Comparison of ENCODE assay signal across 11 cellular contexts in genomic region chr2:233469261-233470006, GRCh38.
DNase-seq lines count a peak whose midpoint lies in the region; ATAC-seq, FAIRE-seq and TF ChIP-seq lines count a peak whose summit lies in the region.
"Had no signal": no experiment of that assay in that cellular context is flagged by ENCODE, and none has a peak within 500 bp of the region (broad histone marks: within the 10 kb centered on the region; RNA-seq: fewer than 3 reads in every experiment).

No MANE protein-coding gene starts in this region.

- H3K27me3 Mint-ChIP-seq in brain = no peaks in the 10 kb centered on the region
- H3K27me3 Mint-ChIP-seq in stimulated activated naive CD8-positive, alpha-beta T cell treated with anti-CD3 and anti-CD28 coated beads, Interleukin-15, amount 100 ng/mL, for 72 hours = no peaks in the 10 kb centered on the region

- H3K27ac ChIP-seq in left lung (peak overlapping the region in 1 of 2 donors; percentile 65), small intestine (ENCODE audit: low read depth in 1 of 2, low read length in 1 of 2) (peak overlapping the region; percentile 21 to 76)

- H3K27ac Mint-ChIP-seq in brain = peak overlapping the region; percentile 65 to 93 (median 72)
- peak overlapping the region in 1 of 2 donors; percentile 74 for H3K27ac Mint-ChIP-seq in stimulated activated naive CD8-positive, alpha-beta T cell treated with anti-CD3 and anti-CD28 coated beads, Interleukin-15, amount 100 ng/mL, for 72 hours
- H3K27ac Mint-ChIP-seq: HFFc6 had no signal

- H3K9me3 ChIP-seq in left lung (no peaks in the 10 kb centered on the region), small intestine (ENCODE audit: control insufficient read depth, low read depth) (no peaks in the 10 kb centered on the region)

- H3K36me3 Mint-ChIP-seq in brain = peaks cover 65% of the 10 kb centered on the region

- H3K4me1 Mint-ChIP-seq in brain = peaks cover 14% of the 10 kb centered on the region
- H3K4me1 Mint-ChIP-seq in stimulated activated naive CD8-positive, alpha-beta T cell treated with anti-CD3 and anti-CD28 coated beads, Interleukin-15, amount 100 ng/mL, for 72 hours = peaks cover 4% of the 10 kb centered on the region

- no peak for ATAC-seq in left lung
- ATAC-seq in stimulated activated naive CD8-positive, alpha-beta T cell treated with anti-CD3 and anti-CD28 coated beads, Interleukin-15, amount 100 ng/mL, for 72 hours = no peak
- ATAC-seq: Panc1 had no signal

- peak overlapping the region in 1 of 5 experiments; percentile 9 for H3K4me3 Mint-ChIP-seq in brain
- no peak overlapping the region for H3K4me3 Mint-ChIP-seq in stimulated activated naive CD8-positive, alpha-beta T cell treated with anti-CD3 and anti-CD28 coated beads, Interleukin-15, amount 100 ng/mL, for 72 hours
- H3K4me3 Mint-ChIP-seq: HFFc6 had no signal

- TF ChIP-seq CTCF in brain (conservative IDR thresholded peaks at IDR 0.05) = no peak
- no peak for TF ChIP-seq CTCF in left lung (IDR thresholded peaks at IDR 0.05)

- intact Hi-C loops in left lung (cut with DNase I) = no loop called here

- H3K4me1 ChIP-seq in left lung (no peaks in the 10 kb centered on the region), small intestine (ENCODE audit: control insufficient read depth in 2 of 2, insufficient read depth in 1 of 2, low read depth in 1 of 2, low read length in 1 of 2) (no peaks in the 10 kb centered on the region)

- H3K4me3 ChIP-seq in left lung (no peak overlapping the region), small intestine (ENCODE audit: low read depth in 1 of 2, low read length in 2 of 2) (no peak overlapping the region)

- DNase-seq in NCI-H774 (lab: John Stamatoyannopoulos, UW) (peak; percentile 52), left lung (peak; percentile 25 to 80), small intestine (no peak), islet precursor cell (no peak), NOMO-1 treated with DMSO at 0.1 percent for 48 hours (lab: John Stamatoyannopoulos, UW; ENCODE audit: unreplicated experiment) (no peak)
- no peak for DNase-seq in stimulated activated CD4-positive, alpha-beta T cell treated with anti-CD3 and anti-CD28 coated beads, Interleukin-12 subunit alpha, Interleukin-12 subunit beta, amount 100 ng/mL, for 4 hours
- no peak for DNase-seq in stimulated activated naive CD8-positive, alpha-beta T cell treated with anti-CD3 and anti-CD28 coated beads, Interleukin-15, amount 100 ng/mL, for 72 hours
- DNase-seq: HFFc6, NCI-H1436 treated with DMSO at 0.1 percent for 48 hours had no signal

- H3K27me3 ChIP-seq in left lung (no peaks in the 10 kb centered on the region), small intestine (ENCODE audit: control insufficient read depth in 2 of 2, insufficient read depth in 2 of 2, low read length in 2 of 2) (no peaks in the 10 kb centered on the region)

- 75 to 80% (median 79%) methylated on average over 32 of the region's 32 CpGs for WGBS in small intestine, 3 donors

- H3K36me3 ChIP-seq in left lung = peaks cover 0 to 89% of the 10 kb centered on the region in 2 donors
- H3K36me3 ChIP-seq in small intestine (ENCODE audit: control insufficient read depth in 2 of 2, insufficient read depth in 2 of 2, low read length in 2 of 2) = peaks cover 11 to 42% of the 10 kb centered on the region in 2 donors

- peaks cover 0 to 2% (median 0%) of the 10 kb centered on the region in 5 experiments for H3K9me3 Mint-ChIP-seq in brain
- H3K9me3 Mint-ChIP-seq in stimulated activated naive CD8-positive, alpha-beta T cell treated with anti-CD3 and anti-CD28 coated beads, Interleukin-15, amount 100 ng/mL, for 72 hours = peaks cover 0 to 6% of the 10 kb centered on the region in 2 donors
- H3K9me3 Mint-ChIP-seq: HFFc6 had no signal

- no peak for FAIRE-seq in small intestine (lab: Jason Lieb, UNC)

Comparison
In these comparisons a context has a peak if more than half of its experiments do, and no peak if none do; other contexts are left out.
1. DNase-seq: peak in NCI-H774 (single experiment) and left lung (2 of 2); none in small intestine (single experiment), islet precursor cell (single experiment), stimulated activated CD4-positive, alpha-beta T cell treated with anti-CD3 and anti-CD28 coated beads, Interleukin-12 subunit alpha, Interleukin-12 subunit beta, amount 100 ng/mL, for 4 hours (single experiment), NOMO-1 treated with DMSO at 0.1 percent for 48 hours (single experiment) and stimulated activated naive CD8-positive, alpha-beta T cell treated with anti-CD3 and anti-CD28 coated beads, Interleukin-15, amount 100 ng/mL, for 72 hours (0 of 2).